In genomic region chr7:23514755-23515154, GRCh38 we compare ENCODE assay signal across 17 cellular contexts. TPM values are rescaled to one million over a fixed set of nuclear protein-coding genes. Genes with fewer than 3 reads are reported as not detected.
DNase-seq lines count a peak whose midpoint lies in the region; ATAC-seq and TF ChIP-seq lines count a peak whose summit lies in the region.
"Had no signal": no experiment of that assay in that cellular context is flagged by ENCODE, and none has a peak within 500 bp of the region (broad histone marks: within the 10 kb centered on the region; RNA-seq: fewer than 3 reads in every experiment).

No MANE protein-coding gene starts in this region.

- peak; percentile 59 for ATAC-seq in GM18868 (IDR thresholded peaks at IDR 0.05; ENCODE audit: unreplicated experiment)
- ATAC-seq in HG03135 (IDR thresholded peaks at IDR 0.05; ENCODE audit: unreplicated experiment), result peak; percentile 70
- no peak for ATAC-seq in central memory CD8-positive, alpha-beta T cell (replicated peaks; ENCODE audit: extremely low read depth, poor library complexity, severe bottlenecking)
- ATAC-seq in HG03469 (IDR thresholded peaks at IDR 0.05; ENCODE audit: unreplicated experiment), result no peak

- H3K9me3 Mint-ChIP-seq in CD4-positive, alpha-beta memory T cell, result no peaks in the 10 kb centered on the region
- no peaks in the 10 kb centered on the region for H3K9me3 Mint-ChIP-seq in central memory CD8-positive, alpha-beta T cell
- H3K9me3 Mint-ChIP-seq in glutamatergic neuron (ENCODE audit: unreplicated experiment), result peaks cover 3% of the 10 kb centered on the region

- POLR2A ChIA-PET in CD4-positive, alpha-beta memory T cell (lab: Charles Lee; ENCODE audit: partially characterized antibody), result no interaction called here

- H3K4me1 ChIP-seq in CD4-positive, alpha-beta memory T cell (ENCODE audit: insufficient read depth, low read length), result no peaks in the 10 kb centered on the region
- no peaks in the 10 kb centered on the region for H3K4me1 ChIP-seq in adrenal gland (replicated peaks in 1 of 2)
- H3K4me1 ChIP-seq: BLaER1 treated with 17β-estradiol and CSF1 and Interleukin-3, amounts not matched to agents 10 nM and 100 nM had no signal

- H3K27me3 Mint-ChIP-seq in CD4-positive, alpha-beta memory T cell, result no peaks in the 10 kb centered on the region
- no peaks in the 10 kb centered on the region for H3K27me3 Mint-ChIP-seq in central memory CD8-positive, alpha-beta T cell
- no peaks in the 10 kb centered on the region for H3K27me3 Mint-ChIP-seq in glutamatergic neuron (ENCODE audit: unreplicated experiment)

- no peak for TF ChIP-seq CTCF in glutamatergic neuron (IDR thresholded peaks at IDR 0.05; ENCODE audit: partially characterized antibody, unreplicated experiment)
- no peak for TF ChIP-seq CTCF in adrenal gland (IDR thresholded peaks at IDR 0.05)

- H3K27ac ChIP-seq in CD4-positive, alpha-beta memory T cell (ENCODE audit: low read depth, low read length), result no peak overlapping the region
- H3K27ac ChIP-seq in adrenal gland, result no peak overlapping the region
- H3K27ac ChIP-seq: BLaER1 treated with 17β-estradiol and CSF1 and Interleukin-3, amounts not matched to agents 10 nM and 100 nM; dorsolateral prefrontal cortex; VCaP had no signal

- H3K4me3 Mint-ChIP-seq in CD4-positive, alpha-beta memory T cell, result no peak overlapping the region
- no peak overlapping the region for H3K4me3 Mint-ChIP-seq in central memory CD8-positive, alpha-beta T cell
- no peak overlapping the region for H3K4me3 Mint-ChIP-seq in glutamatergic neuron (ENCODE audit: unreplicated experiment)

- 91 to 100% (median 96%) methylated on average over 2 of the region's 2 CpGs for WGBS in adrenal gland, 4 donors

- no peak overlapping the region for H3K4me3 ChIP-seq in CD4-positive, alpha-beta memory T cell (ENCODE audit: low read length in 2 of 2)
- no peak overlapping the region for H3K4me3 ChIP-seq in adrenal gland
- H3K4me3 ChIP-seq: BLaER1 treated with 17β-estradiol and CSF1 and Interleukin-3, amounts not matched to agents 10 nM and 100 nM; dorsolateral prefrontal cortex had no signal

- H3K36me3 Mint-ChIP-seq in CD4-positive, alpha-beta memory T cell, result peaks cover 54 to 67% of the 10 kb centered on the region in 2 donors
- H3K36me3 Mint-ChIP-seq in central memory CD8-positive, alpha-beta T cell (ENCODE audit: insufficient read depth), result peaks cover 91% of the 10 kb centered on the region
- no peaks in the 10 kb centered on the region for H3K36me3 Mint-ChIP-seq in glutamatergic neuron (ENCODE audit: unreplicated experiment)

- no peak for TF ChIP-seq POLR2A in adrenal gland (IDR thresholded peaks at IDR 0.05)

- peak overlapping the region in 5 of 7 donors; percentile 19 to 58 (median 55) for H3K27ac Mint-ChIP-seq in CD4-positive, alpha-beta memory T cell
- peak overlapping the region; percentile 82 for H3K27ac Mint-ChIP-seq in central memory CD8-positive, alpha-beta T cell (ENCODE audit: low read depth)
- no peak overlapping the region for H3K27ac Mint-ChIP-seq in glutamatergic neuron (ENCODE audit: unreplicated experiment)

- peaks cover 5 to 10% (median 8%) of the 10 kb centered on the region in 4 donors for H3K4me1 Mint-ChIP-seq in CD4-positive, alpha-beta memory T cell
- H3K4me1 Mint-ChIP-seq in central memory CD8-positive, alpha-beta T cell, result peaks cover 17% of the 10 kb centered on the region
- H3K4me1 Mint-ChIP-seq in glutamatergic neuron (ENCODE audit: low read depth, unreplicated experiment), result no peaks in the 10 kb centered on the region

- no peaks in the 10 kb centered on the region for H3K9me3 ChIP-seq in CD4-positive, alpha-beta memory T cell (ENCODE audit: control insufficient read depth in 1 of 2, low read length in 2 of 2)
- H3K9me3 ChIP-seq in adrenal gland (replicated peaks in 1 of 3), result no peaks in the 10 kb centered on the region

- CTCF ChIA-PET in CD4-positive, alpha-beta memory T cell (lab: Charles Lee; ENCODE audit: partially characterized antibody), result interaction anchor here (1.2 kb wide), 1 partner anchor 12 kb away, joined by 3 read pairs; no protein-coding TSS in a partner anchor

- intact Hi-C loops in CD4-positive, alpha-beta memory T cell (cut with micrococcal nuclease), result no loop called here
- intact Hi-C loops in adrenal gland (cut with DNase I), result no loop called here

- peaks cover 79% of the 10 kb centered on the region for H3K36me3 ChIP-seq in CD4-positive, alpha-beta memory T cell (ENCODE audit: insufficient read depth, low read length)
- H3K36me3 ChIP-seq in adrenal gland (replicated peaks in 1 of 2), result peaks cover 0 to 92% of the 10 kb centered on the region in 2 donors

- H3K27me3 ChIP-seq in CD4-positive, alpha-beta memory T cell (ENCODE audit: insufficient read depth, low read length), result no peaks in the 10 kb centered on the region
- no peaks in the 10 kb centered on the region for H3K27me3 ChIP-seq in adrenal gland
- H3K27me3 ChIP-seq: BLaER1 treated with 17β-estradiol and CSF1 and Interleukin-3, amounts not matched to agents 10 nM and 100 nM; dorsolateral prefrontal cortex had no signal

- DNase-seq in CD4-positive, alpha-beta memory T cell, result no peak
- DNase-seq in central memory CD8-positive, alpha-beta T cell (ENCODE audit: low spot score in 2 of 2), result no peak
- no peak for DNase-seq in central memory CD4-positive, alpha-beta T cell
- no peak for DNase-seq in glutamatergic neuron
- no peak for DNase-seq in adrenal gland
- DNase-seq: amygdala; dorsolateral prefrontal cortex; foreskin fibroblast; GDM1; GOT3; NCI-H1436 treated with DMSO at 0.1 percent for 48 hours; stimulated activated CD4-positive, alpha-beta T cell treated with anti-CD3 and anti-CD28 coated beads, Interleukin-4, amount 100 ng/mL, for 24 hours had no signal

RNA-seq across cellular contexts. Expression of gene TRA2A, which starts 17.0 kb away (rescaled TPM):
- total RNA-seq in CD4-positive, alpha-beta memory T cell, result 100 to 1,000 TPM; 143 to 145 TPM
- 10 to 100 TPM; 37.5 to 37.6 TPM for polyA plus RNA-seq in CD4-positive, alpha-beta memory T cell
- total RNA-seq in glutamatergic neuron (ENCODE audit: unreplicated experiment), result 108 TPM
- 10 to 100 TPM; 13.2 to 69.1 (median 60.2) TPM for total RNA-seq in adrenal gland
- polyA plus RNA-seq in adrenal gland, result 100 to 1,000 TPM; 128 to 190 (median 134) TPM

RNA-seq across cellular contexts. Expression of gene IGF2BP3, which starts 44.5 kb away (rescaled TPM):
- total RNA-seq in CD4-positive, alpha-beta memory T cell, result not detected
- polyA plus RNA-seq in CD4-positive, alpha-beta memory T cell, result not detected
- total RNA-seq in glutamatergic neuron (ENCODE audit: unreplicated experiment) (47.0 TPM), adrenal gland (1 to 10 TPM in 2 of 8 donors, under 1 TPM in 4, not detected in 2; 0.14 to 6.0 (median 0.72) TPM)
- under 1 TPM in 2 of 3 donors, not detected in 1; 0.03 to 0.09 TPM for polyA plus RNA-seq in adrenal gland

Comparison
In these comparisons a context has a peak if more than half of its experiments do, and no peak if none do; other contexts are left out.
1. ATAC-seq: peak in GM18868 (single experiment) and HG03135 (single experiment); none in central memory CD8-positive, alpha-beta T cell (single experiment) and HG03469 (single experiment).